In the genomic region with DNA sequence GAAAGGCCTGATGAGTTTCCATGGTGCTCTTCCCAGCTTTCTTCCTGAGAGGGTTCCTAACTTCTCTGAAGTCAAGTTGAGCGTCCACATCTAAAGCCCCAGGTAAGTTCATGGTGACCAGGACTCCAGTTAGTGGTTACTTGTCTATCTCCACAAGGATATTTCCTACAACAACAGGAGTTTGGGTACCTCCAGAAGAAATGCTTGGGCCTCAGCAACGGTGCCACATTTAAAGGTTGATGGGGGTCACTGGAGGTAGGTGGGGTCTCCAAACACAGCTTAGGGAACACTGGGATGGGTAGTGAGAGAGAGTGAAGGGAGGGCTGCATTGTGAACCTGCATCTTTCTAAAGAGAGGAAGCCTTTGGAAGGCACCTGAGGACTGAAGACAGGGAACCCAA, we compare ENCODE assay signal across 36 cellular contexts.
"Had no signal": no experiment of that assay in that cellular context is flagged by ENCODE, and none has a peak within 500 bp of the region (broad histone marks: within the 10 kb centered on the region; RNA-seq: fewer than 3 reads in every experiment).

No MANE protein-coding gene starts in this region.

- H3K4me1 Mint-ChIP-seq: activated B cell treated with CpG ODN at 0.5 μM for 24 hours; activated CD4-positive, alpha-beta T cell treated with anti-CD3 and anti-CD28 coated beads, Interleukin-2, amount 10 ng/mL, durations not matched to agents 24 days and 14 days; activated naive CD8-positive, alpha-beta T cell treated with anti-CD3 and anti-CD28 coated beads for 36 hours; activated T-helper 17 cell treated with anti-CD3 and anti-CD28 coated beads, Interleukin-2, amount 50 U/mL, for 72 hours had no signal

- H3K27ac ChIP-seq: adrenal gland, body of pancreas, brain microvascular endothelial cell, breast epithelium, WERI-Rb-1 had no signal

- H3K36me3 ChIP-seq: adrenal gland, brain microvascular endothelial cell, breast epithelium, WERI-Rb-1 had no signal

- DNase-seq: activated B cell treated with CpG ODN at 0.5 μM for 24 hours; activated CD4-positive, alpha-beta memory T cell treated with anti-CD3 and anti-CD28 coated beads for 36 hours; activated CD4-positive, alpha-beta T cell treated with anti-CD3 and anti-CD28 coated beads for 4 hours; activated CD4-positive, alpha-beta T cell treated with anti-CD3 and anti-CD28 coated beads, Interleukin-2, amount 10 ng/mL, durations not matched to agents 24 days and 14 days; activated CD4-positive, alpha-beta T cell treated with anti-CD3 and anti-CD28 coated beads, Interleukin-2, amount 50 U/mL, for 1 hour; activated CD4-positive, alpha-beta T cell treated with anti-CD3 and anti-CD28 coated beads, Interleukin-2, amount 50 U/mL, for 4 hours; activated CD4-positive, CD25-positive, alpha-beta regulatory T cell treated with anti-CD3 and anti-CD28 coated beads, Interleukin-2, amount 50 U/mL, for 72 hours; activated CD8-positive, alpha-beta memory T cell treated with anti-CD3 and anti-CD28 coated beads, Interleukin-2, amount 50 U/mL, for 4 hours; activated CD8-positive, alpha-beta T cell treated with anti-CD3 and anti-CD28 coated beads for 36 hours; activated effector memory CD4-positive, alpha-beta T cell treated with anti-CD3 and anti-CD28 coated beads, Interleukin-2, amount 50 U/mL, for 16 hours; activated gamma-delta T cell treated with Interleukin-2 at 50 U/mL for 16 hours; activated naive CD4-positive, alpha-beta T cell; activated naive CD4-positive, alpha-beta T cell treated with anti-CD3 and anti-CD28 coated beads for 36 hours; activated naive CD4-positive, alpha-beta T cell treated with anti-CD3 and anti-CD28 coated beads, Interleukin-2, amount 50 U/mL, for 16 hours; activated naive CD8-positive, alpha-beta T cell treated with anti-CD3 and anti-CD28 coated beads for 36 hours; activated T-cell treated with anti-CD3 and anti-CD28 coated beads for 4 hours; activated T-cell treated with anti-CD3 and anti-CD28 coated beads, Interleukin-2, amount 50 U/mL, for 1 hour; activated T-cell treated with anti-CD3 and anti-CD28 coated beads, Interleukin-2, amount 50 U/mL, for 4 hours; activated T-cell treated with anti-CD3 and anti-CD28 coated beads, Interleukin-2, amount 50 U/mL, for 72 hours; adrenal gland; amniotic stem cell; aorta; body of pancreas; brain microvascular endothelial cell; central memory CD4-positive, alpha-beta T cell; T-helper 1 cell; T-helper 2 cell; T-helper 9 cell; WERI-Rb-1 had no signal

- FAIRE-seq: astrocyte had no signal

- H3K27ac Mint-ChIP-seq: activated B cell treated with CpG ODN at 0.5 μM for 24 hours; activated CD4-positive, alpha-beta memory T cell treated with anti-CD3 and anti-CD28 coated beads for 36 hours; activated CD4-positive, alpha-beta T cell treated with anti-CD3 and anti-CD28 coated beads, Interleukin-2, amount 10 ng/mL, durations not matched to agents 24 days and 14 days; activated CD8-positive, alpha-beta T cell treated with anti-CD3 and anti-CD28 coated beads for 36 hours; activated naive CD4-positive, alpha-beta T cell treated with anti-CD3 and anti-CD28 coated beads for 36 hours; activated naive CD4-positive, alpha-beta T cell treated with anti-CD3 and anti-CD28 coated beads, Interleukin-2, amount 50 U/mL, for 72 hours; activated naive CD8-positive, alpha-beta T cell treated with anti-CD3 and anti-CD28 coated beads for 36 hours; activated T-cell treated with anti-CD3 and anti-CD28 coated beads, Interleukin-2, amount 50 U/mL, for 72 hours; activated T-helper 1 cell treated with anti-CD3 and anti-CD28 coated beads, Interleukin-12 subunit alpha, Interleukin-12 subunit beta, Interleukin-2, Interleukin-4 antibody, amounts not matched to agents 30 ng/mL and 10 ng/mL and 1 ng/mL, durations not matched to agents 14 hours and 24 hours and 36 hours; activated T-helper 17 cell treated with anti-CD3 and anti-CD28 coated beads, Interleukin-2, amount 50 U/mL, for 72 hours; T-helper 1 cell treated with Interleukin-12 subunit alpha and Interleukin-12 subunit beta and Interleukin-4 antibody, amounts not matched to agents 30 μg/mL and 1 μg/mL, for 36 hours; T-helper 2 cell treated with Interferon-gamma antibody and Interleukin-4, amounts not matched to agents 5 μg/mL and 100 μg/mL, for 36 hours had no signal

- H3K9me3 ChIP-seq: adrenal gland, body of pancreas, breast epithelium had no signal

- H3K4me3 ChIP-seq: adrenal gland, body of pancreas, breast epithelium had no signal

- ATAC-seq: activated CD8-positive, alpha-beta T cell treated with anti-CD3 and anti-CD28 coated beads for 36 hours; activated naive CD4-positive, alpha-beta T cell treated with anti-CD3 and anti-CD28 coated beads, Interleukin-2, amount 50 U/mL, for 72 hours; activated T-cell treated with anti-CD3 and anti-CD28 coated beads, Interleukin-2, amount 50 U/mL, for 4 hours; activated T-cell treated with anti-CD3 and anti-CD28 coated beads, Interleukin-2, amount 50 U/mL, for 72 hours; activated T-helper 17 cell treated with anti-CD3 and anti-CD28 coated beads, Interleukin-2, amount 50 U/mL, for 72 hours; body of pancreas had no signal

- H3K9me3 Mint-ChIP-seq: activated B cell treated with CpG ODN at 0.5 μM for 24 hours; activated CD4-positive, alpha-beta memory T cell treated with anti-CD3 and anti-CD28 coated beads for 36 hours; activated CD4-positive, alpha-beta T cell treated with anti-CD3 and anti-CD28 coated beads, Interleukin-2, amount 10 ng/mL, durations not matched to agents 24 days and 14 days; activated CD8-positive, alpha-beta T cell treated with anti-CD3 and anti-CD28 coated beads for 36 hours; activated naive CD4-positive, alpha-beta T cell treated with anti-CD3 and anti-CD28 coated beads for 36 hours; activated naive CD4-positive, alpha-beta T cell treated with anti-CD3 and anti-CD28 coated beads, Interleukin-2, amount 50 U/mL, for 72 hours; activated naive CD8-positive, alpha-beta T cell treated with anti-CD3 and anti-CD28 coated beads for 36 hours; activated T-cell treated with anti-CD3 and anti-CD28 coated beads, Interleukin-2, amount 50 U/mL, for 4 hours; activated T-helper 1 cell treated with anti-CD3 and anti-CD28 coated beads, Interleukin-12 subunit alpha, Interleukin-12 subunit beta, Interleukin-2, Interleukin-4 antibody, amounts not matched to agents 30 ng/mL and 10 ng/mL and 1 ng/mL, durations not matched to agents 14 hours and 24 hours and 36 hours; activated T-helper 17 cell treated with anti-CD3 and anti-CD28 coated beads, Interleukin-2, amount 50 U/mL, for 72 hours; T-helper 1 cell treated with Interleukin-12 subunit alpha and Interleukin-12 subunit beta and Interleukin-4 antibody, amounts not matched to agents 30 μg/mL and 1 μg/mL, for 36 hours; T-helper 2 cell treated with Interferon-gamma antibody and Interleukin-4, amounts not matched to agents 5 μg/mL and 100 μg/mL, for 36 hours had no signal

- H3K27me3 ChIP-seq: adrenal gland, body of pancreas, brain microvascular endothelial cell, breast epithelium had no signal

- H3K4me3 Mint-ChIP-seq: activated B cell treated with CpG ODN at 0.5 μM for 24 hours; activated CD4-positive, alpha-beta memory T cell treated with anti-CD3 and anti-CD28 coated beads for 36 hours; activated CD4-positive, alpha-beta T cell treated with anti-CD3 and anti-CD28 coated beads, Interleukin-2, amount 10 ng/mL, durations not matched to agents 24 days and 14 days; activated CD8-positive, alpha-beta T cell treated with anti-CD3 and anti-CD28 coated beads for 36 hours; activated naive CD4-positive, alpha-beta T cell treated with anti-CD3 and anti-CD28 coated beads for 36 hours; activated naive CD8-positive, alpha-beta T cell treated with anti-CD3 and anti-CD28 coated beads for 36 hours; activated T-cell treated with anti-CD3 and anti-CD28 coated beads, Interleukin-2, amount 50 U/mL, for 4 hours; activated T-cell treated with anti-CD3 and anti-CD28 coated beads, Interleukin-2, amount 50 U/mL, for 72 hours; activated T-helper 1 cell treated with anti-CD3 and anti-CD28 coated beads, Interleukin-12 subunit alpha, Interleukin-12 subunit beta, Interleukin-2, Interleukin-4 antibody, amounts not matched to agents 30 ng/mL and 10 ng/mL and 1 ng/mL, durations not matched to agents 14 hours and 24 hours and 36 hours; activated T-helper 17 cell treated with anti-CD3 and anti-CD28 coated beads, Interleukin-2, amount 50 U/mL, for 72 hours; T-helper 1 cell treated with Interleukin-12 subunit alpha and Interleukin-12 subunit beta and Interleukin-4 antibody, amounts not matched to agents 30 μg/mL and 1 μg/mL, for 36 hours; T-helper 2 cell treated with Interferon-gamma antibody and Interleukin-4, amounts not matched to agents 5 μg/mL and 100 μg/mL, for 36 hours had no signal

- H3K36me3 Mint-ChIP-seq: activated CD4-positive, alpha-beta memory T cell treated with anti-CD3 and anti-CD28 coated beads for 36 hours; activated naive CD4-positive, alpha-beta T cell treated with anti-CD3 and anti-CD28 coated beads, Interleukin-2, amount 50 U/mL, for 72 hours; activated naive CD8-positive, alpha-beta T cell treated with anti-CD3 and anti-CD28 coated beads for 36 hours had no signal
